In the genomic region with DNA sequence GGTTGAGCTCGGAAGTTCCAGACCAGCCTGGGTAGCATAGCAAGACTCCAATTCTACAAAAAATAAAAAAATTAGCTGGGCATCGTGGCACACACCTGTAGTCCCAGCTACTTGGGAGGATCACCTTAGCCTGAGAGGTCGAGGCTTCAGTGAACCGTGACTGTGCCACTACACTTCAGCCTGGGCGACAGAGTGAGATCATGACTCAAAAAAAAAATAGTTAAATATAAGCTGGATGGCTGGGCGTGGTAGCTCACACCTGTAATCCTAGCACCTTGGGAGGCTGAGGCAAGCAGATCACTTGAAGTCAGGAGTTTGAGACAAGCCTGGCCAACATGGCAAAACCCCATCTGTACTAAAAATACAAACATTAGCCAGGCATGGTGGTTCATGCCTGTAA, we compare ENCODE assay signal across 6 cellular contexts. TPM values are rescaled to one million over a fixed set of nuclear protein-coding genes. Genes with fewer than 3 reads are reported as not detected.
DNase-seq lines count a peak whose midpoint lies in the region; TF ChIP-seq lines count a peak whose summit lies in the region.
"Not testable (repeated sequence)": the region's sequence is repeated elsewhere in the genome, so short reads cannot be mapped to it uniquely, and the experiment has no call there.

No MANE protein-coding gene starts in this region.

- H3K36me3 ChIP-seq in transverse colon: not testable (repeated sequence)

- TF ChIP-seq CTCF in neural crest cell (conservative IDR thresholded peaks at IDR 0.05); transverse colon (IDR thresholded peaks at IDR 0.05): not testable (repeated sequence)

- intact Hi-C loops in transverse colon (cut with DNase I; ENCODE audit: low total_unique reads): not testable (repeated sequence)

- not testable (repeated sequence) for H3K4me3 Mint-ChIP-seq in neural crest cell

- H3K4me1 Mint-ChIP-seq in neural crest cell: peaks cover 15% of the 10 kb centered on the region

- not testable (repeated sequence) for H3K4me1 ChIP-seq in transverse colon

- DNase-seq in DMS53 treated with DMSO at 0.1 percent for 48 hours (lab: John Stamatoyannopoulos, UW; ENCODE audit: unreplicated experiment): peak; percentile 46
- peak; percentile 18 for DNase-seq in NCI-H2029 (lab: John Stamatoyannopoulos, UW)
- DNase-seq in NCI-H510A treated with DMSO at 0.1 percent for 48 hours (lab: John Stamatoyannopoulos, UW): peak; percentile 35
- DNase-seq in kidney tubule cell (ENCODE audit: low spot score): peak; percentile 40
- DNase-seq in neural crest cell (ENCODE audit: low read depth, low spot score): not testable (repeated sequence)
- peak; percentile 16 for DNase-seq in transverse colon

- TF ChIP-seq POLR2A in transverse colon (IDR thresholded peaks at IDR 0.05): not testable (repeated sequence)

- H3K27me3 ChIP-seq in transverse colon: not testable (repeated sequence)

- not testable (repeated sequence) for H3K27ac ChIP-seq in transverse colon

- H3K27me3 Mint-ChIP-seq in neural crest cell (ENCODE audit: low read depth): not testable (repeated sequence)

- not testable (repeated sequence) for H3K9me3 Mint-ChIP-seq in neural crest cell

- not testable (repeated sequence) for H3K9me3 ChIP-seq in transverse colon

- H3K4me3 ChIP-seq in transverse colon: not testable (repeated sequence)

- H3K36me3 Mint-ChIP-seq in neural crest cell (ENCODE audit: low read depth): not testable (repeated sequence)

- WGBS in transverse colon (ENCODE audit: low coverage in 1 of 2), 2 donors: 75 to 83% methylated on average over 2 to 6 of the region's 6 CpGs

- in situ Hi-C loops in transverse colon (cut with MboI; ENCODE audit: low pct_ligation_motif_present in 1 of 4, low pct_unique_long_range_greater_than_20kb in 1 of 4, low sequenced_read_pairs in 3 of 4): not testable (repeated sequence)

- not testable (repeated sequence) for TF ChIP-seq EP300 in transverse colon (IDR thresholded peaks at IDR 0.05; ENCODE audit: low read depth)

- H3K27ac Mint-ChIP-seq in neural crest cell (ENCODE audit: unreplicated experiment): peak overlapping the region; percentile 62

RNA-seq across cellular contexts. Expression of gene BLTP3A, which starts 13.2 kb away (rescaled TPM):
- total RNA-seq in neural crest cell: 19.9 and 20.3 TPM in 2 replicates
- total RNA-seq in transverse colon: 10 to 100 TPM in 2 of 4 donors, 1 to 10 TPM in 2; 7.4 to 13.1 (median 9.9) TPM

RNA-seq across cellular contexts. Expression of gene SNRPC, which starts 47.8 kb away (rescaled TPM):
- total RNA-seq in neural crest cell (200 and 207 TPM in 2 replicates), transverse colon (100 to 1,000 TPM in 1 of 4 donors, 10 to 100 TPM in 3; 33.3 to 169 (median 39.4) TPM)
